ENCODE assay signal across 34 cellular contexts in the genomic region with DNA sequence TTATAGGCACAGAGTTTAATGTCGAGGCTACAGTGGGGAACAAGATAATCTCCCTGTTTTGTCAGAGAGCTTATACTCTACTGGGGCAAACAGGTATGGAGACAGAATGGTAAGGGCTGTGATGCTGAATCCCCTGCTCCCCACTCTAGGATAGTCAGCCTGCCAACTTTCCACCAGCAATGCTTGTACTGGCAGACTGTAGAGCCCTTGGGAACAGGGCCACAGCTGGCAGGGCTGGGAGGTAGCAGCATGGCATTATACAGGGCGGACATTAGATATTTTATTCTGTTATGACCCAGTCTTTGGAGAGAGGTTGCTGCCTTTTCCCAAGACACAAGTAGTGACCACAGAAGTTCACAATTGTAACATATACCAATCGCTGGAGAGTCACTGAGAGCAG.
"Had no signal": no experiment of that assay in that cellular context is flagged by ENCODE, and none has a peak within 500 bp of the region (broad histone marks: within the 10 kb centered on the region; RNA-seq: fewer than 3 reads in every experiment).

No MANE protein-coding gene starts in this region.

- H3K36me3 ChIP-seq: MG63 had no signal

- DNase-seq: Karpas-422, Kasumi-1, MG63, MM.1S, MV-4-11, NCI-H1048, NCI-H1092, NCI-H1092 treated with DMSO at 0.1 percent for 48 hours, NCI-H1105, NCI-H1105 treated with DMSO at 0.1 percent for 48 hours, NCI-H1417, NCI-H1417 treated with DMSO at 0.1 percent for 48 hours, NCI-H1436, NCI-H1436 treated with DMSO at 0.1 percent for 48 hours, NCI-H146, NCI-H1694, NCI-H1694 treated with DMSO at 0.1 percent for 48 hours, NCI-H187, NCI-H187 treated with DMSO at 0.1 percent for 48 hours, NCI-H1930, NCI-H2029, NCI-H2029 treated with DMSO at 0.1 percent for 48 hours, NCI-H2081, NCI-H2081 treated with DMSO at 0.1 percent for 48 hours, NCI-H2107, NCI-H2171, NCI-H2171 treated with DMSO at 0.1 percent for 48 hours, NCI-H2227 treated with DMSO at 0.1 percent for 48 hours, NCI-H226, NCI-H345, NCI-H446, NCI-H446 treated with DMSO at 0.1 percent for 48 hours, NCI-H510A, NCI-H510A treated with DMSO at 0.1 percent for 48 hours had no signal

- H3K4me3 ChIP-seq: MG63 had no signal
